In genomic region chr20:41172296-41173140, GRCh38 we compare ENCODE assay signal across 7 cellular contexts. TPM values are rescaled to one million over a fixed set of nuclear protein-coding genes. Genes with fewer than 3 reads are reported as not detected.
DNase-seq lines count a peak whose midpoint lies in the region; ATAC-seq, FAIRE-seq and TF ChIP-seq lines count a peak whose summit lies in the region.

No MANE protein-coding gene starts in this region.

- H3K9me3 ChIP-seq in WERI-Rb-1 (ENCODE audit: severe bottlenecking) (no peaks in the 10 kb centered on the region), lung (ENCODE audit: control insufficient read depth in 2 of 2, insufficient read depth in 1 of 2, low read length in 1 of 2) (no peaks in the 10 kb centered on the region), thymus (ENCODE audit: control insufficient read depth) (no peaks in the 10 kb centered on the region), small intestine (ENCODE audit: control insufficient read depth, low read depth) (no peaks in the 10 kb centered on the region)

- no peak for TF ChIP-seq CTCF in WERI-Rb-1 (IDR thresholded peaks at IDR 0.05; ENCODE audit: low read depth, low read length)
- TF ChIP-seq CTCF in cardiac fibroblast (IDR thresholded peaks at IDR 0.05; ENCODE audit: low read depth, low read length), result no peak
- TF ChIP-seq CTCF in lung (IDR thresholded peaks at IDR 0.05; ENCODE audit: control extremely low read depth, extremely low read depth), result no peak

- ATAC-seq in lung (ENCODE audit: insufficient read depth, low FRiP score), result no peak

- TF ChIP-seq POLR2A in GM12891 (IDR thresholded peaks at IDR 0.05; ENCODE audit: low read depth, low read length), result no peak; the same call in 1 of the 2 replicates

- DNase-seq in WERI-Rb-1 (peak; percentile 6), cardiac fibroblast (ENCODE audit: low read depth in 2 of 2) (peak; percentile 25 to 46), lung (ENCODE audit: low spot score) (no peak), GM12891 (ENCODE audit: insufficient read length, low spot score) (no peak), NCI-H2196 treated with DMSO at 0.1 percent for 48 hours (lab: John Stamatoyannopoulos, UW; ENCODE audit: unreplicated experiment) (no peak), small intestine (no peak)

- no peak overlapping the region for H3K4me3 ChIP-seq in WERI-Rb-1 (ENCODE audit: low read depth, low read length)
- no peak overlapping the region for H3K4me3 ChIP-seq in cardiac fibroblast (replicated peaks in 1 of 2; ENCODE audit: low read depth in 2 of 2, low read length in 2 of 2)
- no peak overlapping the region for H3K4me3 ChIP-seq in lung
- no peak overlapping the region for H3K4me3 ChIP-seq in thymus (ENCODE audit: low read length)
- no peak overlapping the region for H3K4me3 ChIP-seq in small intestine (ENCODE audit: low read depth in 1 of 2, low read length in 2 of 2)

- H3K36me3 ChIP-seq in WERI-Rb-1 (peaks cover 91% of the 10 kb centered on the region), lung (ENCODE audit: control insufficient read depth in 2 of 2, insufficient read depth in 2 of 2, low read length in 2 of 2) (peaks cover 5 to 62% of the 10 kb centered on the region in 2 donors), thymus (ENCODE audit: control insufficient read depth, insufficient read depth) (peaks cover 89% of the 10 kb centered on the region), small intestine (ENCODE audit: control insufficient read depth in 2 of 2, insufficient read depth in 2 of 2, low read length in 2 of 2) (peaks cover 3 to 39% of the 10 kb centered on the region in 2 donors)

- no peak for FAIRE-seq in GM12891 (lab: Jason Lieb, UNC)
- FAIRE-seq in small intestine (lab: Jason Lieb, UNC), result no peak

- H3K27me3 ChIP-seq in WERI-Rb-1 (ENCODE audit: insufficient read depth, low read depth, severe bottlenecking) (no peaks in the 10 kb centered on the region), lung (ENCODE audit: control insufficient read depth, insufficient read depth) (no peaks in the 10 kb centered on the region), thymus (ENCODE audit: control insufficient read depth, insufficient read depth) (no peaks in the 10 kb centered on the region), small intestine (ENCODE audit: control insufficient read depth in 2 of 2, insufficient read depth in 2 of 2, low read length in 2 of 2) (no peaks in the 10 kb centered on the region)

- H3K4me1 ChIP-seq in lung (ENCODE audit: control insufficient read depth in 2 of 2, insufficient read depth in 2 of 2, low read length in 2 of 2) (peaks cover 0 to 6% of the 10 kb centered on the region in 2 donors), thymus (ENCODE audit: control insufficient read depth, insufficient read depth, low read length) (no peaks in the 10 kb centered on the region), small intestine (ENCODE audit: control insufficient read depth in 2 of 2, insufficient read depth in 1 of 2, low read depth in 1 of 2, low read length in 1 of 2) (no peaks in the 10 kb centered on the region)

- H3K27ac ChIP-seq in WERI-Rb-1 (no peak overlapping the region; the same call in 1 of the 2 replicates), lung (ENCODE audit: low read depth in 1 of 2, low read length in 1 of 2) (peak overlapping the region; percentile 52 to 62), thymus (ENCODE audit: low read depth) (peak overlapping the region; percentile 1), small intestine (ENCODE audit: low read depth in 1 of 2, low read length in 1 of 2) (peak overlapping the region in 1 of 2 donors; percentile 47)

- 72 to 79% methylated on average over 18 of the region's 18 CpGs for WGBS in lung, 2 donors
- 96% methylated on average over 18 of the region's 18 CpGs for WGBS in thymus
- WGBS in small intestine, 3 donors, result 70 to 81% (median 76%) methylated on average over 18 of the region's 18 CpGs

TF ChIP-seq in GM12891, 5 proteins besides CTCF, POLR2A, EP300 and RAD21:
- TF ChIP-seq TAF1 (IDR thresholded peaks at IDR 0.05; ENCODE audit: low read depth, low read length) (no peak), PAX5 (IDR thresholded peaks at IDR 0.05; ENCODE audit: insufficient read depth, low read length, severe bottlenecking) (no peak), POLR2AphosphoS5 (IDR thresholded peaks at IDR 0.05; ENCODE audit: low read depth, low read length) (no peak), POU2F2 (IDR thresholded peaks at IDR 0.05; ENCODE audit: low read depth, low read length) (no peak), SPI1 (IDR thresholded peaks at IDR 0.05; ENCODE audit: low read depth, low read length) (no peak)

RNA-seq across cellular contexts. Expression of gene PLCG1, which starts 35.2 kb away (rescaled TPM):
- total RNA-seq in lung, result 100 to 1,000 TPM in 1 of 2 donors, 10 to 100 TPM in 1; 89.7 to 154 TPM
- 10 to 100 TPM; 29.6 to 44.5 TPM for polyA plus RNA-seq in lung
- polyA plus RNA-seq in thymus, result 126 TPM
- polyA plus RNA-seq in GM12891 (2012; ENCODE audit: low read depth, missing spikeins), result 70.7 TPM
- polyA plus RNA-seq in small intestine, result 10 to 100 TPM; 27.6 to 67.3 (median 35.0) TPM

Comparison
In these comparisons a context has a peak if more than half of its experiments do, and no peak if none do; other contexts are left out.
1. DNase-seq: peak in WERI-Rb-1 (single experiment) and cardiac fibroblast (2 of 2); none in lung (single experiment), GM12891 (single experiment), NCI-H2196 treated with DMSO at 0.1 percent for 48 hours (single experiment) and small intestine (single experiment).